8 cellular contexts compared by ENCODE assay signal in genomic region chr14:104975481-104976197, GRCh38. TPM values are rescaled to one million over a fixed set of nuclear protein-coding genes. Genes with fewer than 3 reads are reported as not detected.
DNase-seq lines count a peak whose midpoint lies in the region; ATAC-seq and TF ChIP-seq lines count a peak whose summit lies in the region.

No MANE protein-coding gene starts in this region.

- no peak overlapping the region for H3K27ac ChIP-seq in CD4-positive, CD25-positive, alpha-beta regulatory T cell (ENCODE audit: insufficient read depth, low read length, poor library complexity, severe bottlenecking)
- no peak overlapping the region for H3K27ac ChIP-seq in SJCRH30

- H3K4me3 ChIP-seq in CD4-positive, CD25-positive, alpha-beta regulatory T cell (ENCODE audit: low read depth, low read length) = no peak overlapping the region
- H3K4me3 ChIP-seq in GM12875 (ENCODE audit: low read depth, low read length) (no peak overlapping the region), SJCRH30 (no peak overlapping the region)

- peak in 1 of 3 donors; percentile 21 for DNase-seq in CD4-positive, CD25-positive, alpha-beta regulatory T cell
- peak; percentile 35 to 52 for DNase-seq in SJCRH30
- DNase-seq in left kidney (ENCODE audit: low read depth, low spot score) = peak; percentile 32
- no peak for DNase-seq in iPS-NIHi7 (ENCODE audit: extremely low spot score)
- no peak for DNase-seq in NCI-H2107 (lab: John Stamatoyannopoulos, UW)
- no peak for DNase-seq in NCI-H748 treated with DMSO at 0.1 percent for 48 hours (lab: John Stamatoyannopoulos, UW)

- no peaks in the 10 kb centered on the region for H3K9me3 ChIP-seq in CD4-positive, CD25-positive, alpha-beta regulatory T cell (ENCODE audit: control insufficient read depth in 2 of 2, low read length in 2 of 2)
- H3K9me3 ChIP-seq in SJCRH30 (replicated peaks) = no peaks in the 10 kb centered on the region

- H3K9me3 Mint-ChIP-seq in CD4-positive, CD25-positive, alpha-beta regulatory T cell = peaks cover 0 to 4% (median 0%) of the 10 kb centered on the region in 7 donors

- peaks cover 29% of the 10 kb centered on the region for H3K27me3 Mint-ChIP-seq in CD4-positive, CD25-positive, alpha-beta regulatory T cell

- peaks cover 0 to 12% (median 7%) of the 10 kb centered on the region in 4 donors for H3K4me1 Mint-ChIP-seq in CD4-positive, CD25-positive, alpha-beta regulatory T cell

- no peaks in the 10 kb centered on the region for H3K36me3 ChIP-seq in CD4-positive, CD25-positive, alpha-beta regulatory T cell (ENCODE audit: control insufficient read depth, insufficient read depth, low read length)
- H3K36me3 ChIP-seq in SJCRH30 = no peaks in the 10 kb centered on the region

- no peaks in the 10 kb centered on the region for H3K36me3 Mint-ChIP-seq in CD4-positive, CD25-positive, alpha-beta regulatory T cell

- peaks cover 15% of the 10 kb centered on the region for H3K4me1 ChIP-seq in CD4-positive, CD25-positive, alpha-beta regulatory T cell (ENCODE audit: control insufficient read depth, insufficient read depth, low read length, poor library complexity, severe bottlenecking)
- peaks cover 34% of the 10 kb centered on the region for H3K4me1 ChIP-seq in SJCRH30

- no peaks in the 10 kb centered on the region for H3K27me3 ChIP-seq in CD4-positive, CD25-positive, alpha-beta regulatory T cell (ENCODE audit: control insufficient read depth, insufficient read depth, low read length)
- H3K27me3 ChIP-seq in SJCRH30 = peaks cover 15% of the 10 kb centered on the region

- peak overlapping the region in 1 of 4 donors; percentile 78 for H3K4me3 Mint-ChIP-seq in CD4-positive, CD25-positive, alpha-beta regulatory T cell

- ATAC-seq in CD4-positive, CD25-positive, alpha-beta regulatory T cell (ENCODE audit: low read depth in 2 of 2) = peak; percentile 6 to 9
- ATAC-seq in GM18868 (IDR thresholded peaks at IDR 0.05; ENCODE audit: unreplicated experiment) = no peak

- TF ChIP-seq CTCF in GM12875 (IDR thresholded peaks at IDR 0.05; ENCODE audit: borderline replicate concordance, insufficient read depth, low read depth, low read length) = peak; percentile 55; the same call in 1 of the 2 replicates

- peak overlapping the region in 1 of 3 donors; percentile 71 for H3K27ac Mint-ChIP-seq in CD4-positive, CD25-positive, alpha-beta regulatory T cell

RNA-seq across cellular contexts. Expression of gene AHNAK2, which starts 2.5 kb away (rescaled TPM):
- total RNA-seq in CD4-positive, CD25-positive, alpha-beta regulatory T cell = not detected
- polyA plus RNA-seq in CD4-positive, CD25-positive, alpha-beta regulatory T cell = not detected
- total RNA-seq in SJCRH30 (2014; rRNA removed; shearing (Covaris generic)) = 1.3 and 1.6 TPM in 2 replicates

RNA-seq across cellular contexts. Expression of gene CLBA1, which starts 9.9 kb away (rescaled TPM):
- 0.89 TPM for total RNA-seq in CD4-positive, CD25-positive, alpha-beta regulatory T cell
- polyA plus RNA-seq in CD4-positive, CD25-positive, alpha-beta regulatory T cell = 1 to 10 TPM in 1 of 4 donors, under 1 TPM in 2, not detected in 1; 0.32 to 1.1 (median 0.95) TPM
- total RNA-seq in SJCRH30 (2014; rRNA removed; shearing (Covaris generic)) = 2.6 and 3.0 TPM in 2 replicates

RNA-seq across cellular contexts. Expression of gene CDCA4, which starts 45.2 kb away (rescaled TPM):
- 16.5 TPM for total RNA-seq in CD4-positive, CD25-positive, alpha-beta regulatory T cell
- 10 to 100 TPM; 12.8 to 16.7 (median 14.9) TPM for polyA plus RNA-seq in CD4-positive, CD25-positive, alpha-beta regulatory T cell
- 92.3 and 98.0 TPM in 2 replicates for total RNA-seq in SJCRH30 (2014; rRNA removed; shearing (Covaris generic))

RNA-seq across cellular contexts. Expression of gene PLD4, which starts 51.0 kb away (rescaled TPM):
- not detected for total RNA-seq in CD4-positive, CD25-positive, alpha-beta regulatory T cell
- polyA plus RNA-seq in CD4-positive, CD25-positive, alpha-beta regulatory T cell = under 1 TPM in 2 of 4 donors, not detected in 2; 0.34 to 0.69 TPM
- not detected in 2 replicates for total RNA-seq in SJCRH30 (2014; rRNA removed; shearing (Covaris generic))

Comparison
In these comparisons a context has a peak if more than half of its experiments do, and no peak if none do; other contexts are left out.
1. DNase-seq: peak in SJCRH30 (2 of 2) and left kidney (single experiment); none in iPS-NIHi7 (single experiment), NCI-H2107 (single experiment) and NCI-H748 treated with DMSO at 0.1 percent for 48 hours (single experiment).